ENCODE assay signal across 1 cellular context in the genomic region with DNA sequence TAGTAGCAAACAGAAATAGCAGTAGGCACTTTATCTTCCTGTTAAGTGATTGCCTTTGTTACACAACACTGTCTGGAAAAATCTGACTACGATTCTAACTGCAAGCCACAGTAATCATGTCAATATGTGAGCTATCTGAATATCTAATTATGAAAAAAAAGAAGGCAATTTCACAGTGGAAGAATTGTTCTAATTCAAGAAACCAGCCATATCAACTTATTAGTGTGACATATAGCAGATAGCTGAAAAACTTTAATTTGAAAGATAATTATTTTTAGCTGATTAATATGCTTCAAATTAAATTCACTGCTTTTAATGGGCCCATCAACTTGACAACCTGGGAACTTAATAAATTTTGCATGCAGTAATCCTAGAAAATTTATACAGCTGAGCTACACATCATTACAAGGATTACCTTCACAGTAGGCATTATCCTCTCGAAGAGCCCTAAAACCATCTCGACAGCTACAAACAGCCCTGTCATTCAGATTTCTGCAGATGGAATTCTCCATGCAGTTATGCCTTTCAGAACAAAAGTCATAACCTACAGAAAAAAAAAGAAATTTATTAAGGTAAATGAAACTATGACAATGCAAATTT.
TF ChIP-seq lines count a peak whose summit lies in the region.

No MANE protein-coding gene starts in this region.

TF ChIP-seq in SK-N-SH treated with all-trans-retinoic acid at 6 μM for 48 hours, 23 proteins besides CTCF, POLR2A, EP300 and RAD21 (continued from another document):
- TF ChIP-seq, protein P1, sequence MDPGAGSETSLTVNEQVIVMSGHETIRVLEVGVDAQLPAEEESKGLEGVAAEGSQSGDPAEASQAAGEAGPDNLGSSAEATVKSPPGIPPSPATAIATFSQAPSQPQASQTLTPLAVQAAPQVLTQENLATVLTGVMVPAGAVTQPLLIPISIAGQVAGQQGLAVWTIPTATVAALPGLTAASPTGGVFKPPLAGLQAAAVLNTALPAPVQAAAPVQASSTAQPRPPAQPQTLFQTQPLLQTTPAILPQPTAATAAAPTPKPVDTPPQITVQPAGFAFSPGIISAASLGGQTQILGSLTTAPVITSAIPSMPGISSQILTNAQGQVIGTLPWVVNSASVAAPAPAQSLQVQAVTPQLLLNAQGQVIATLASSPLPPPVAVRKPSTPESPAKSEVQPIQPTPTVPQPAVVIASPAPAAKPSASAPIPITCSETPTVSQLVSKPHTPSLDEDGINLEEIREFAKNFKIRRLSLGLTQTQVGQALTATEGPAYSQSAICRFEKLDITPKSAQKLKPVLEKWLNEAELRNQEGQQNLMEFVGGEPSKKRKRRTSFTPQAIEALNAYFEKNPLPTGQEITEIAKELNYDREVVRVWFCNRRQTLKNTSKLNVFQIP (CRISPR knock-in tag; IDR thresholded peaks at IDR 0.05; ENCODE audit: borderline replicate concordance, low read depth), result no peak
- TF ChIP-seq GLIS3 (CRISPR knock-in tag; IDR thresholded peaks at IDR 0.05) (no peak), TCF4 (CRISPR knock-in tag; IDR thresholded peaks at IDR 0.05; ENCODE audit: borderline replicate concordance) (peak; percentile 80), OSR1 (CRISPR knock-in tag; IDR thresholded peaks at IDR 0.05) (no peak), ZFP3 (CRISPR knock-in tag; IDR thresholded peaks at IDR 0.05) (no peak)
